1 cellular context compared by ENCODE assay signal in the genomic region with DNA sequence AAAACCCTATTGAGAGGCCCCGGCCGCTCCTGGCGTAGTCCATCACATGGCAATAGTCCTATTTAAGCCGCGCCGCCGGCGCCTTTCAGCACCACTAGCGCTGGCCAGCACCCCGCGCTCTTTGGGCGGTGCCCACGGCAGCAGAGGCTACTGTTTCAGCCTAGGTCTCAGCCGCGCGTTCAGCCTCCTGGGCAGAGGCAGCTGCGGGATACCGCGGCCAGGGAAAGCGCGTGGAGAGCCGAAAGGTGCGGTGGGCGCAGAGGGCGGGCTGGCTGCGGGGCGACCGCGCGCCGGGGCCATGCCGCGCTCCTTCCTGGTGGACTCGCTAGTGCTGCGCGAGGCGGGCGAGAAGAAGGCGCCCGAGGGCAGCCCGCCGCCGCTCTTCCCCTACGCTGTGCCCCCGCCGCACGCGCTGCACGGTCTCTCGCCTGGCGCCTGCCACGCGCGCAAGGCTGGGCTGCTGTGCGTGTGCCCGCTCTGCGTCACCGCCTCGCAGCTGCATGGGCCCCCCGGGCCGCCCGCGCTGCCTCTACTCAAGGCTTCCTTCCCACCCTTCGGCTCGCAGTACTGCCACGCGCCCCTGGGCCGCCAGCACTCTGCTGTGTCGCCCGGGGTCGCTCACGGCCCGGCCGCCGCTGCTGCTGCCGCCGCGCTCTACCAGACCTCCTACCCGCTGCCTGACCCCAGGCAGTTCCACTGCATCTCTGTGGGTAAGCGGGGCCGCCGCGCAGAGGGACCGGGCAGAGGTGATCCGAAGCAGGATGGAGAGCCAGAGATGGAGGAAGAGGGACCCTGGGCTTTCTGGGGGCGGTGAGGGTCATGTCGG.
TF ChIP-seq lines count a peak whose summit lies in the region.

A gene (plus strand): TSS at position 91 of the 826 bp plus-strand sequence. CDS start 208 bp downstream, at position 299.

TF ChIP-seq in HepG2, 621 proteins besides CTCF, POLR2A, EP300 and RAD21 (continued from another document and continues in another):
- TF ChIP-seq, protein P1, sequence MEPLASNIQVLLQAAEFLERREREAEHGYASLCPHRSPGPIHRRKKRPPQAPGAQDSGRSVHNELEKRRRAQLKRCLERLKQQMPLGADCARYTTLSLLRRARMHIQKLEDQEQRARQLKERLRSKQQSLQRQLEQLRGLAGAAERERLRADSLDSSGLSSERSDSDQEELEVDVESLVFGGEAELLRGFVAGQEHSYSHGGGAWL (CRISPR knock-in tag; IDR thresholded peaks at IDR 0.05) = peak; percentile 54; the same call in 1 of the 2 replicates
- TF ChIP-seq, protein P2, sequence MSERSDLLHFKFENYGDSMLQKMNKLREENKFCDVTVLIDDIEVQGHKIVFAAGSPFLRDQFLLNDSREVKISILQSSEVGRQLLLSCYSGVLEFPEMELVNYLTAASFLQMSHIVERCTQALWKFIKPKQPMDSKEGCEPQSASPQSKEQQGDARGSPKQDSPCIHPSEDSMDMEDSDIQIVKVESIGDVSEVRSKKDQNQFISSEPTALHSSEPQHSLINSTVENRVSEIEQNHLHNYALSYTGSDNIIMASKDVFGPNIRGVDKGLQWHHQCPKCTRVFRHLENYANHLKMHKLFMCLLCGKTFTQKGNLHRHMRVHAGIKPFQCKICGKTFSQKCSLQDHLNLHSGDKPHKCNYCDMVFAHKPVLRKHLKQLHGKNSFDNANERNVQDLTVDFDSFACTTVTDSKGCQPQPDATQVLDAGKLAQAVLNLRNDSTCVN (CRISPR knock-in tag; IDR thresholded peaks at IDR 0.05; ENCODE audit: borderline replicate concordance) = no peak
- TF ChIP-seq, protein P3, sequence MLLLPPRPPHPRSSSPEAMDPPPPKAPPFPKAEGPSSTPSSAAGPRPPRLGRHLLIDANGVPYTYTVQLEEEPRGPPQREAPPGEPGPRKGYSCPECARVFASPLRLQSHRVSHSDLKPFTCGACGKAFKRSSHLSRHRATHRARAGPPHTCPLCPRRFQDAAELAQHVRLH (CRISPR knock-in tag; IDR thresholded peaks at IDR 0.05; ENCODE audit: borderline replicate concordance, low read depth) = 0 out of 2 replicates have a peak, but pooled peaks have one; percentile 40
- TF ChIP-seq BRCA1 (CRISPR knock-in tag; IDR thresholded peaks at IDR 0.05) (no peak), ZNF224 (CRISPR knock-in tag; IDR thresholded peaks at IDR 0.05) (no peak), RNF2 (conservative IDR thresholded peaks at IDR 0.05; ENCODE audit: low read depth) (no peak), ZNF333 (CRISPR knock-in tag; IDR thresholded peaks at IDR 0.05; ENCODE audit: borderline replicate concordance) (no peak), ZNF274 (CRISPR knock-in tag; IDR thresholded peaks at IDR 0.05) (no peak), ZMYM3 (CRISPR knock-in tag; IDR thresholded peaks at IDR 0.05) (no peak), TMF1 (CRISPR knock-in tag; IDR thresholded peaks at IDR 0.05; ENCODE audit: low read depth) (peak; percentile 41; the same call in 1 of the 2 replicates), SETDB1 (CRISPR knock-in tag; IDR thresholded peaks at IDR 0.05; ENCODE audit: borderline replicate concordance) (no peak), CHD2 (IDR thresholded peaks at IDR 0.05; ENCODE audit: low read depth, low read length) (no peak), ZNF766 (CRISPR knock-in tag; IDR thresholded peaks at IDR 0.05; ENCODE audit: borderline replicate concordance) (no peak), PAWR (CRISPR knock-in tag; IDR thresholded peaks at IDR 0.05; ENCODE audit: borderline replicate concordance) (no peak), BCL6 (CRISPR knock-in tag; IDR thresholded peaks at IDR 0.05) (no peak), MAF1 (CRISPR knock-in tag; IDR thresholded peaks at IDR 0.05; ENCODE audit: borderline replicate concordance) (no peak), GPN1 (CRISPR knock-in tag; IDR thresholded peaks at IDR 0.05; ENCODE audit: borderline replicate concordance) (no peak), ZSCAN9 (CRISPR knock-in tag; IDR thresholded peaks at IDR 0.05; ENCODE audit: borderline replicate concordance) (0 out of 2 replicates have a peak, but pooled peaks have one; percentile 31), ZNF879 (CRISPR knock-in tag; IDR thresholded peaks at IDR 0.05) (no peak), MEIS2 (CRISPR knock-in tag; IDR thresholded peaks at IDR 0.05) (0 out of 2 replicates have a peak, but pooled peaks have one; percentile 38), RARG (CRISPR knock-in tag; IDR thresholded peaks at IDR 0.05; ENCODE audit: low read depth) (no peak), MEIS1 (CRISPR knock-in tag; IDR thresholded peaks at IDR 0.05; ENCODE audit: borderline replicate concordance) (no peak)
- TF ChIP-seq, protein P4, sequence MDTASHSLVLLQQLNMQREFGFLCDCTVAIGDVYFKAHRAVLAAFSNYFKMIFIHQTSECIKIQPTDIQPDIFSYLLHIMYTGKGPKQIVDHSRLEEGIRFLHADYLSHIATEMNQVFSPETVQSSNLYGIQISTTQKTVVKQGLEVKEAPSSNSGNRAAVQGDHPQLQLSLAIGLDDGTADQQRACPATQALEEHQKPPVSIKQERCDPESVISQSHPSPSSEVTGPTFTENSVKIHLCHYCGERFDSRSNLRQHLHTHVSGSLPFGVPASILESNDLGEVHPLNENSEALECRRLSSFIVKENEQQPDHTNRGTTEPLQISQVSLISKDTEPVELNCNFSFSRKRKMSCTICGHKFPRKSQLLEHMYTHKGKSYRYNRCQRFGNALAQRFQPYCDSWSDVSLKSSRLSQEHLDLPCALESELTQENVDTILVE (CRISPR knock-in tag; IDR thresholded peaks at IDR 0.05) = no peak
- TF ChIP-seq, protein P5, sequence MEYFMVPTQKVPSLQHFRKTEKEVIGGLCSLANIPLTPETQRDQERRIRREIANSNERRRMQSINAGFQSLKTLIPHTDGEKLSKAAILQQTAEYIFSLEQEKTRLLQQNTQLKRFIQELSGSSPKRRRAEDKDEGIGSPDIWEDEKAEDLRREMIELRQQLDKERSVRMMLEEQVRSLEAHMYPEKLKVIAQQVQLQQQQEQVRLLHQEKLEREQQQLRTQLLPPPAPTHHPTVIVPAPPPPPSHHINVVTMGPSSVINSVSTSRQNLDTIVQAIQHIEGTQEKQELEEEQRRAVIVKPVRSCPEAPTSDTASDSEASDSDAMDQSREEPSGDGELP (IDR thresholded peaks at IDR 0.05; ENCODE audit: borderline replicate concordance, low read depth) = no peak
- TF ChIP-seq, protein P6, sequence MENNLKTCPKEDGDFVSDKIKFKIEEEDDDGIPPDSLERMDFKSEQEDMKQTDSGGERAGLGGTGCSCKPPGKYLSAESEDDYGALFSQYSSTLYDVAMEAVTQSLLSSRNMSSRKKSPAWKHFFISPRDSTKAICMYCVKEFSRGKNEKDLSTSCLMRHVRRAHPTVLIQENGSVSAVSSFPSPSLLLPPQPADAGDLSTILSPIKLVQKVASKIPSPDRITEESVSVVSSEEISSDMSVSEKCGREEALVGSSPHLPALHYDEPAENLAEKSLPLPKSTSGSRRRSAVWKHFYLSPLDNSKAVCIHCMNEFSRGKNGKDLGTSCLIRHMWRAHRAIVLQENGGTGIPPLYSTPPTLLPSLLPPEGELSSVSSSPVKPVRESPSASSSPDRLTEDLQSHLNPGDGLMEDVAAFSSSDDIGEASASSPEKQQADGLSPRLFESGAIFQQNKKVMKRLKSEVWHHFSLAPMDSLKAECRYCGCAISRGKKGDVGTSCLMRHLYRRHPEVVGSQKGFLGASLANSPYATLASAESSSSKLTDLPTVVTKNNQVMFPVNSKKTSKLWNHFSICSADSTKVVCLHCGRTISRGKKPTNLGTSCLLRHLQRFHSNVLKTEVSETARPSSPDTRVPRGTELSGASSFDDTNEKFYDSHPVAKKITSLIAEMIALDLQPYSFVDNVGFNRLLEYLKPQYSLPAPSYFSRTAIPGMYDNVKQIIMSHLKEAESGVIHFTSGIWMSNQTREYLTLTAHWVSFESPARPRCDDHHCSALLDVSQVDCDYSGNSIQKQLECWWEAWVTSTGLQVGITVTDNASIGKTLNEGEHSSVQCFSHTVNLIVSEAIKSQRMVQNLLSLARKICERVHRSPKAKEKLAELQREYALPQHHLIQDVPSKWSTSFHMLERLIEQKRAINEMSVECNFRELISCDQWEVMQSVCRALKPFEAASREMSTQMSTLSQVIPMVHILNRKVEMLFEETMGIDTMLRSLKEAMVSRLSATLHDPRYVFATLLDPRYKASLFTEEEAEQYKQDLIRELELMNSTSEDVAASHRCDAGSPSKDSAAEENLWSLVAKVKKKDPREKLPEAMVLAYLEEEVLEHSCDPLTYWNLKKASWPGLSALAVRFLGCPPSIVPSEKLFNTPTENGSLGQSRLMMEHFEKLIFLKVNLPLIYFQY (CRISPR knock-in tag; IDR thresholded peaks at IDR 0.05; ENCODE audit: borderline replicate concordance) = no peak
- TF ChIP-seq, protein P7, sequence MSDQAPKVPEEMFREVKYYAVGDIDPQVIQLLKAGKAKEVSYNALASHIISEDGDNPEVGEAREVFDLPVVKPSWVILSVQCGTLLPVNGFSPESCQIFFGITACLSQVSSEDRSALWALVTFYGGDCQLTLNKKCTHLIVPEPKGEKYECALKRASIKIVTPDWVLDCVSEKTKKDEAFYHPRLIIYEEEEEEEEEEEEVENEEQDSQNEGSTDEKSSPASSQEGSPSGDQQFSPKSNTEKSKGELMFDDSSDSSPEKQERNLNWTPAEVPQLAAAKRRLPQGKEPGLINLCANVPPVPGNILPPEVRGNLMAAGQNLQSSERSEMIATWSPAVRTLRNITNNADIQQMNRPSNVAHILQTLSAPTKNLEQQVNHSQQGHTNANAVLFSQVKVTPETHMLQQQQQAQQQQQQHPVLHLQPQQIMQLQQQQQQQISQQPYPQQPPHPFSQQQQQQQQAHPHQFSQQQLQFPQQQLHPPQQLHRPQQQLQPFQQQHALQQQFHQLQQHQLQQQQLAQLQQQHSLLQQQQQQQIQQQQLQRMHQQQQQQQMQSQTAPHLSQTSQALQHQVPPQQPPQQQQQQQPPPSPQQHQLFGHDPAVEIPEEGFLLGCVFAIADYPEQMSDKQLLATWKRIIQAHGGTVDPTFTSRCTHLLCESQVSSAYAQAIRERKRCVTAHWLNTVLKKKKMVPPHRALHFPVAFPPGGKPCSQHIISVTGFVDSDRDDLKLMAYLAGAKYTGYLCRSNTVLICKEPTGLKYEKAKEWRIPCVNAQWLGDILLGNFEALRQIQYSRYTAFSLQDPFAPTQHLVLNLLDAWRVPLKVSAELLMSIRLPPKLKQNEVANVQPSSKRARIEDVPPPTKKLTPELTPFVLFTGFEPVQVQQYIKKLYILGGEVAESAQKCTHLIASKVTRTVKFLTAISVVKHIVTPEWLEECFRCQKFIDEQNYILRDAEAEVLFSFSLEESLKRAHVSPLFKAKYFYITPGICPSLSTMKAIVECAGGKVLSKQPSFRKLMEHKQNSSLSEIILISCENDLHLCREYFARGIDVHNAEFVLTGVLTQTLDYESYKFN (CRISPR knock-in tag; conservative IDR thresholded peaks at IDR 0.05) = no peak
- TF ChIP-seq, protein P8, sequence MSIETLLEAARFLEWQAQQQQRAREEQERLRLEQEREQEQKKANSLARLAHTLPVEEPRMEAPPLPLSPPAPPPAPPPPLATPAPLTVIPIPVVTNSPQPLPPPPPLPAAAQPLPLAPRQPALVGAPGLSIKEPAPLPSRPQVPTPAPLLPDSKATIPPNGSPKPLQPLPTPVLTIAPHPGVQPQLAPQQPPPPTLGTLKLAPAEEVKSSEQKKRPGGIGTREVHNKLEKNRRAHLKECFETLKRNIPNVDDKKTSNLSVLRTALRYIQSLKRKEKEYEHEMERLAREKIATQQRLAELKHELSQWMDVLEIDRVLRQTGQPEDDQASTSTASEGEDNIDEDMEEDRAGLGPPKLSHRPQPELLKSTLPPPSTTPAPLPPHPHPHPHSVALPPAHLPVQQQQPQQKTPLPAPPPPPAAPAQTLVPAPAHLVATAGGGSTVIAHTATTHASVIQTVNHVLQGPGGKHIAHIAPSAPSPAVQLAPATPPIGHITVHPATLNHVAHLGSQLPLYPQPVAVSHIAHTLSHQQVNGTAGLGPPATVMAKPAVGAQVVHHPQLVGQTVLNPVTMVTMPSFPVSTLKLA (IDR thresholded peaks at IDR 0.05) = no peak
- TF ChIP-seq, protein P9, sequence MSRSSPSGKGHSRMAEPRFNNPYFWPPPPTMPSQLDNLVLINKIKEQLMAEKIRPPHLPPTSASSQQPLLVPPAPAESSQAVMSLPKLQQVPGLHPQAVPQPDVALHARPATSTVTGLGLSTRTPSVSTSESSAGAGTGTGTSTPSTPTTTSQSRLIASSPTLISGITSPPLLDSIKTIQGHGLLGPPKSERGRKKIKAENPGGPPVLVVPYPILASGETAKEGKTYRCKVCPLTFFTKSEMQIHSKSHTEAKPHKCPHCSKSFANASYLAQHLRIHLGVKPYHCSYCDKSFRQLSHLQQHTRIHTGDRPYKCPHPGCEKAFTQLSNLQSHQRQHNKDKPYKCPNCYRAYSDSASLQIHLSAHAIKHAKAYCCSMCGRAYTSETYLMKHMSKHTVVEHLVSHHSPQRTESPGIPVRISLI (CRISPR knock-in tag; IDR thresholded peaks at IDR 0.05; ENCODE audit: borderline replicate concordance) = no peak
- TF ChIP-seq, protein P10, sequence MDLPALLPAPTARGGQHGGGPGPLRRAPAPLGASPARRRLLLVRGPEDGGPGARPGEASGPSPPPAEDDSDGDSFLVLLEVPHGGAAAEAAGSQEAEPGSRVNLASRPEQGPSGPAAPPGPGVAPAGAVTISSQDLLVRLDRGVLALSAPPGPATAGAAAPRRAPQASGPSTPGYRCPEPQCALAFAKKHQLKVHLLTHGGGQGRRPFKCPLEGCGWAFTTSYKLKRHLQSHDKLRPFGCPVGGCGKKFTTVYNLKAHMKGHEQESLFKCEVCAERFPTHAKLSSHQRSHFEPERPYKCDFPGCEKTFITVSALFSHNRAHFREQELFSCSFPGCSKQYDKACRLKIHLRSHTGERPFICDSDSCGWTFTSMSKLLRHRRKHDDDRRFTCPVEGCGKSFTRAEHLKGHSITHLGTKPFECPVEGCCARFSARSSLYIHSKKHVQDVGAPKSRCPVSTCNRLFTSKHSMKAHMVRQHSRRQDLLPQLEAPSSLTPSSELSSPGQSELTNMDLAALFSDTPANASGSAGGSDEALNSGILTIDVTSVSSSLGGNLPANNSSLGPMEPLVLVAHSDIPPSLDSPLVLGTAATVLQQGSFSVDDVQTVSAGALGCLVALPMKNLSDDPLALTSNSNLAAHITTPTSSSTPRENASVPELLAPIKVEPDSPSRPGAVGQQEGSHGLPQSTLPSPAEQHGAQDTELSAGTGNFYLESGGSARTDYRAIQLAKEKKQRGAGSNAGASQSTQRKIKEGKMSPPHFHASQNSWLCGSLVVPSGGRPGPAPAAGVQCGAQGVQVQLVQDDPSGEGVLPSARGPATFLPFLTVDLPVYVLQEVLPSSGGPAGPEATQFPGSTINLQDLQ (CRISPR knock-in tag; IDR thresholded peaks at IDR 0.05) = no peak
- TF ChIP-seq, protein P11, sequence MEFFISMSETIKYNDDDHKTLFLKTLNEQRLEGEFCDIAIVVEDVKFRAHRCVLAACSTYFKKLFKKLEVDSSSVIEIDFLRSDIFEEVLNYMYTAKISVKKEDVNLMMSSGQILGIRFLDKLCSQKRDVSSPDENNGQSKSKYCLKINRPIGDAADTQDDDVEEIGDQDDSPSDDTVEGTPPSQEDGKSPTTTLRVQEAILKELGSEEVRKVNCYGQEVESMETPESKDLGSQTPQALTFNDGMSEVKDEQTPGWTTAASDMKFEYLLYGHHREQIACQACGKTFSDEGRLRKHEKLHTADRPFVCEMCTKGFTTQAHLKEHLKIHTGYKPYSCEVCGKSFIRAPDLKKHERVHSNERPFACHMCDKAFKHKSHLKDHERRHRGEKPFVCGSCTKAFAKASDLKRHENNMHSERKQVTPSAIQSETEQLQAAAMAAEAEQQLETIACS (CRISPR knock-in tag; IDR thresholded peaks at IDR 0.05) = no peak
